In genomic region chr2:148969585-148970180, GRCh38 we compare ENCODE assay signal across 19 cellular contexts.
DNase-seq lines count a peak whose midpoint lies in the region; ATAC-seq and TF ChIP-seq lines count a peak whose summit lies in the region.
"Had no signal": no experiment of that assay in that cellular context is flagged by ENCODE, and none has a peak within 500 bp of the region (broad histone marks: within the 10 kb centered on the region; RNA-seq: fewer than 3 reads in every experiment).

No MANE protein-coding gene starts in this region.

- H4K20me1 ChIP-seq in SK-N-SH (ENCODE audit: insufficient read depth) = no peaks in the 10 kb centered on the region
- H4K20me1 ChIP-seq in smooth muscle cell (ENCODE audit: low read depth) = no peaks in the 10 kb centered on the region

- H3K79me2 ChIP-seq in SK-N-SH (ENCODE audit: insufficient read depth) (no peaks in the 10 kb centered on the region), smooth muscle cell (ENCODE audit: low read depth) (no peaks in the 10 kb centered on the region)

- H3K4me2 ChIP-seq in SK-N-SH = no peak overlapping the region
- H3K4me2 ChIP-seq in smooth muscle cell = no peak overlapping the region

- POLR2A ChIA-PET in SK-N-SH (lab: Yijun Ruan, JAX) = interaction anchor here (0.9 to 1.4 kb wide), 4 partner anchors 9 to 949 kb away, joined by 3 to 8 read pairs (median 5); partner anchors contain the start of gene ORC4

- H3F3A ChIP-seq in SK-N-SH (replicated peaks; ENCODE audit: insufficient read depth) (no peaks in the 10 kb centered on the region), smooth muscle cell (ENCODE audit: low read depth) (no peaks in the 10 kb centered on the region)

- no peaks in the 10 kb centered on the region for H3K9me3 ChIP-seq in SK-N-SH
- H3K9me3 ChIP-seq in smooth muscle cell (replicated peaks; ENCODE audit: low read depth) = no peaks in the 10 kb centered on the region

- H3K27me3 ChIP-seq in SK-N-SH (ENCODE audit: insufficient read depth) (no peaks in the 10 kb centered on the region), dorsolateral prefrontal cortex (no peaks in the 10 kb centered on the region), smooth muscle cell (ENCODE audit: low read depth) (no peaks in the 10 kb centered on the region)

- ATAC-seq in GM19463 (IDR thresholded peaks at IDR 0.05; ENCODE audit: unreplicated experiment) = no peak

- H3K36me3 Mint-ChIP-seq in nephron progenitor cell (ENCODE audit: low read depth) = peaks cover 21% of the 10 kb centered on the region

- CTCF ChIA-PET in SK-N-SH (lab: Yijun Ruan, JAX) = interaction anchor here (1.0 to 2.1 kb wide), 6 partner anchors 9 to 979 kb away, joined by 3 to 9 read pairs (median 5); no protein-coding TSS in a partner anchor

- H3K36me3 ChIP-seq in SK-N-SH (replicated peaks in 1 of 2; ENCODE audit: control insufficient read depth in 1 of 2, insufficient read depth in 2 of 2, low read length in 1 of 2) = peaks cover 0 to 5% of the 10 kb centered on the region in 2 experiments
- no peaks in the 10 kb centered on the region for H3K36me3 ChIP-seq in smooth muscle cell (ENCODE audit: low read depth)

- H3K4me3 Mint-ChIP-seq in nephron progenitor cell = peak overlapping the region; percentile 62
- H3K4me3 Mint-ChIP-seq: HFFc6 had no signal

- intact Hi-C loops in dorsolateral prefrontal cortex (cut with DNase I) = loop anchor here (5.0 to 10.0 kb wide), 2 partner anchors 95 to 327 kb away; partner anchors contain the start of genes EPC2 (in 1 of the 2) and KIF5C (in 1 of the 2)

- TF ChIP-seq CTCF in SK-N-SH (IDR thresholded peaks at IDR 0.05) (no peak), dorsolateral prefrontal cortex (IDR thresholded peaks at IDR 0.05 in 54 of 56, conservative IDR thresholded peaks at IDR 0.05 in 2 of 56; ENCODE audit: low read depth in 1 of 56, partially characterized antibody in 56 of 56) (no peak), nephron progenitor cell (IDR thresholded peaks at IDR 0.05) (no peak), smooth muscle cell (IDR thresholded peaks at IDR 0.05; ENCODE audit: borderline replicate concordance, insufficient read depth, poor library complexity, severe bottlenecking) (no peak)

- H3K4me1 Mint-ChIP-seq in nephron progenitor cell = peaks cover 96% of the 10 kb centered on the region

- H3K9me2 ChIP-seq in SK-N-SH = no peaks in the 10 kb centered on the region

- H3K4me1 ChIP-seq in SK-N-SH (ENCODE audit: control insufficient read depth in 1 of 2, insufficient read depth in 2 of 2, low read depth in 1 of 2, low read length in 1 of 2) = peaks cover 0 to 31% of the 10 kb centered on the region in 2 experiments; a peak in 2 of 4 replicates
- H3K4me1 ChIP-seq in smooth muscle cell (ENCODE audit: low read depth) = peaks cover 9% of the 10 kb centered on the region

- H3K9ac ChIP-seq in SK-N-SH (no peak overlapping the region), smooth muscle cell (ENCODE audit: low read depth) (no peak overlapping the region)

- peak overlapping the region; percentile 43 for H3K27ac Mint-ChIP-seq in nephron progenitor cell
- H3K27ac Mint-ChIP-seq: HFFc6 had no signal

- H3K9me3 Mint-ChIP-seq in nephron progenitor cell = no peaks in the 10 kb centered on the region
- H3K9me3 Mint-ChIP-seq: HFFc6 had no signal

- DNase-seq in SK-N-SH (peak; percentile 59), dorsolateral prefrontal cortex (no peak), nephron progenitor cell (no peak), NCI-H748 treated with DMSO at 0.1 percent for 48 hours (lab: John Stamatoyannopoulos, UW) (no peak), smooth muscle cell (lab: John Stamatoyannopoulos, UW; ENCODE audit: unreplicated experiment) (no peak), EL (no peak)
- DNase-seq: ACHN, HFFc6, MM.1S, NCI-H1092, NCI-H1436 treated with DMSO at 0.1 percent for 48 hours, NCI-H2029 treated with DMSO at 0.1 percent for 48 hours, NCI-H2171, NCI-H446 treated with DMSO at 0.1 percent for 48 hours, OCI-M1, Right ventricle myocardium superior had no signal

- peak overlapping the region in 1 of 2 experiments; percentile 83; a peak in 2 of 4 replicates for H3K27ac ChIP-seq in SK-N-SH (ENCODE audit: low read depth in 2 of 2, low read length in 1 of 2)
- peak overlapping the region in 50 of 59 donors; percentile 0 to 90 (median 53) for H3K27ac ChIP-seq in dorsolateral prefrontal cortex
- H3K27ac ChIP-seq in smooth muscle cell (ENCODE audit: low read depth) = no peak overlapping the region
- H3K27ac ChIP-seq: C4-2B, SK-N-MC had no signal

- H3K27me3 Mint-ChIP-seq in nephron progenitor cell (ENCODE audit: low read depth, poor library complexity) = peaks cover 4% of the 10 kb centered on the region

- 70% methylated on average over 8 of the region's 8 CpGs for WGBS in SK-N-SH (ENCODE audit: low lambda C conversion rate)
- 50% methylated on average over 8 of the region's 8 CpGs for WGBS in smooth muscle cell (ENCODE audit: low lambda C conversion rate)

- H3K4me3 ChIP-seq in SK-N-SH (ENCODE audit: low read depth in 2 of 2, low read length in 1 of 2) (no peak overlapping the region), dorsolateral prefrontal cortex (peak overlapping the region in 3 of 59 donors; percentile 0 to 16 (median 13)), smooth muscle cell (no peak overlapping the region)
- H3K4me3 ChIP-seq: SK-N-MC had no signal

- no peak for TF ChIP-seq RAD21 in SK-N-SH (IDR thresholded peaks at IDR 0.05; ENCODE audit: low read length)

- H2AFZ ChIP-seq in SK-N-SH (ENCODE audit: low read depth) (no peak overlapping the region), smooth muscle cell (ENCODE audit: low read depth) (no peak overlapping the region)

- peak in 1 of 2 experiments; percentile 22; a peak in 1 of 4 replicates for TF ChIP-seq EP300 in SK-N-SH (IDR thresholded peaks at IDR 0.05; ENCODE audit: borderline replicate concordance in 1 of 2, low read depth in 1 of 2, low read length in 1 of 2)

TF ChIP-seq in SK-N-SH, 30 proteins besides CTCF, POLR2A, EP300 and RAD21:
- TF ChIP-seq GABPA (IDR thresholded peaks at IDR 0.05; ENCODE audit: low read depth) (no peak), GATA2 (CRISPR knock-in tag; IDR thresholded peaks at IDR 0.05) (0 out of 2 replicates have a peak, but pooled peaks have one; percentile 9), FOXM1 (IDR thresholded peaks at IDR 0.05; ENCODE audit: low read depth) (no peak), RCOR1 (IDR thresholded peaks at IDR 0.05; ENCODE audit: low read length) (peak; percentile 62; the same call in 1 of the 2 replicates), CHD2 (IDR thresholded peaks at IDR 0.05; ENCODE audit: low read length, partially characterized antibody) (peak; percentile 34)
